Comparison of ENCODE assay signal across 6 cellular contexts in the genomic region with DNA sequence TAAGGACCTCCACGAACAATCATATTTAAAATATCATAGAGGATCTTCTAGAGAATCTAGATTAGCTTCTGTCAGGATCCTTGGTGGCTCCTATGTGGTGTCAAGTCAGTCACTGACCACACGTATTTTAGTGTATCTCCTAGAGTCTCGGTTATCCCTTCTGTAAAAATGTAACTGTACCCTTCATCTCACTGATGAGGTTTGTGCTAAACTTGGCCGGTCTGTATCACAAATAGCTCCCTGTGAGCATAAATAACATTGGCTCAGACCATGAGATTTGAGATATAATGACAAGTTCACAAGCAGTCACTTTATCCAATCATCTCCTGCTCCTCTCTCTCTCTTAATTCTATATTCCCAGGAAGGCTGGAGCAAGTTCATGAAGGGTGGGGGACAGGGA.
"Had no signal": no experiment of that assay in that cellular context is flagged by ENCODE, and none has a peak within 500 bp of the region (broad histone marks: within the 10 kb centered on the region; RNA-seq: fewer than 3 reads in every experiment).

No MANE protein-coding gene starts in this region.

- H3K9me3 ChIP-seq: HAP-1 had no signal

- H3K4me3 ChIP-seq: GM23248, HAP-1 had no signal

- H3K9ac ChIP-seq: GM23248 had no signal

- H3K36me3 ChIP-seq: HAP-1 had no signal

- H3K27ac ChIP-seq: GM23248 had no signal

- H2AFZ ChIP-seq: GM23248 had no signal

- ATAC-seq: HCT116 had no signal

- DNase-seq: GM23248, GOT3, H7, HFFc6 had no signal
